ENCODE assay signal across 18 cellular contexts in genomic region chr11:34525887-34526657, GRCh38. TPM values are rescaled to one million over a fixed set of nuclear protein-coding genes. Genes with fewer than 3 reads are reported as not detected.
DNase-seq lines count a peak whose midpoint lies in the region; ATAC-seq and TF ChIP-seq lines count a peak whose summit lies in the region.
"Had no signal": no experiment of that assay in that cellular context is flagged by ENCODE, and none has a peak within 500 bp of the region (broad histone marks: within the 10 kb centered on the region; RNA-seq: fewer than 3 reads in every experiment).

No MANE protein-coding gene starts in this region.

- H3K27me3 Mint-ChIP-seq in T-helper 2 cell treated with Interferon-gamma antibody and Interleukin-4, amounts not matched to agents 5 μg/mL and 100 μg/mL, for 36 hours (ENCODE audit: low read depth) = peaks cover 4% of the 10 kb centered on the region
- peaks cover 20% of the 10 kb centered on the region for H3K27me3 Mint-ChIP-seq in memory B cell

- no peak overlapping the region for H3K4me3 ChIP-seq in IMR-90 (ENCODE audit: insufficient read depth, low read depth, low read length)
- H3K4me3 ChIP-seq: SK-N-MC had no signal

- no peak overlapping the region for H2BK120ac ChIP-seq in IMR-90 (ENCODE audit: low read depth, low read length)

- no peak overlapping the region for H3K14ac ChIP-seq in IMR-90 (replicated peaks; ENCODE audit: low read depth, low read length)

- H3K36me3 Mint-ChIP-seq in T-helper 2 cell treated with Interferon-gamma antibody and Interleukin-4, amounts not matched to agents 5 μg/mL and 100 μg/mL, for 36 hours (ENCODE audit: low read depth) = no peaks in the 10 kb centered on the region
- H3K36me3 Mint-ChIP-seq in memory B cell = peaks cover under 1% of the 10 kb centered on the region

- H4K20me1 ChIP-seq in IMR-90 (ENCODE audit: insufficient read depth, low read length) = no peaks in the 10 kb centered on the region

- H3K79me1 ChIP-seq in IMR-90 (ENCODE audit: low read depth in 1 of 2, low read length in 2 of 2) = no peaks in the 10 kb centered on the region

- BruUV-seq in IMR-90 (replicated peaks; lab: Mats Ljungman, UMichigan) = no TSS peak

- H3K9me1 ChIP-seq in IMR-90 (ENCODE audit: insufficient read depth, low read length) = no peaks in the 10 kb centered on the region

- H2BK20ac ChIP-seq in IMR-90 (ENCODE audit: low read depth, low read length) = no peak overlapping the region

- WGBS in IMR-90 (ENCODE audit: extremely low coverage in 2 of 2, insufficient read length in 1 of 2), 2 experiments = 90% methylated on average over 4 of the region's 9 CpGs; no CpG with 5 or more reads in 1 of the 2 experiments

- H3K9me3 Mint-ChIP-seq in T-helper 2 cell treated with Interferon-gamma antibody and Interleukin-4, amounts not matched to agents 5 μg/mL and 100 μg/mL, for 36 hours = no peaks in the 10 kb centered on the region
- H3K9me3 Mint-ChIP-seq in memory B cell = no peaks in the 10 kb centered on the region

- H3K27ac ChIP-seq in IMR-90 (ENCODE audit: insufficient read depth, low read length) = no peak overlapping the region
- H3K27ac ChIP-seq: SK-N-MC had no signal

- H3K23ac ChIP-seq in IMR-90 (ENCODE audit: low read depth, low read length) = no peak overlapping the region

- no peak overlapping the region for H2AK9ac ChIP-seq in IMR-90 (replicated peaks; ENCODE audit: low read depth, low read length, poor library complexity)

- no peak overlapping the region for H4K5ac ChIP-seq in IMR-90 (ENCODE audit: low read depth, low read length)

- no peaks in the 10 kb centered on the region for H3K36me3 ChIP-seq in IMR-90 (ENCODE audit: control insufficient read depth, insufficient read depth, low read length)

- H2AFZ ChIP-seq in IMR-90 (replicated peaks; ENCODE audit: low read length, poor library complexity) = no peak overlapping the region

- peaks cover 2% of the 10 kb centered on the region for H3K4me1 Mint-ChIP-seq in T-helper 2 cell treated with Interferon-gamma antibody and Interleukin-4, amounts not matched to agents 5 μg/mL and 100 μg/mL, for 36 hours (ENCODE audit: low read depth)
- H3K4me1 Mint-ChIP-seq in memory B cell = peaks cover 4% of the 10 kb centered on the region

- no peak for TF ChIP-seq POLR2A in IMR-90 (IDR thresholded peaks at IDR 0.05; ENCODE audit: low read depth, low read length)

- H4K8ac ChIP-seq in IMR-90 (ENCODE audit: low read depth in 2 of 2, low read length in 2 of 2) = no peak overlapping the region

- peak overlapping the region; percentile 22 for H3K4me3 Mint-ChIP-seq in T-helper 2 cell treated with Interferon-gamma antibody and Interleukin-4, amounts not matched to agents 5 μg/mL and 100 μg/mL, for 36 hours
- H3K4me3 Mint-ChIP-seq in memory B cell = peak overlapping the region; percentile 33

- in situ Hi-C loops in IMR-90 (cut with MboI; ENCODE audit: low sequenced_read_pairs) = no loop called here

- no peak overlapping the region for H3K27ac Mint-ChIP-seq in T-helper 2 cell treated with Interferon-gamma antibody and Interleukin-4, amounts not matched to agents 5 μg/mL and 100 μg/mL, for 36 hours
- no peak overlapping the region for H3K27ac Mint-ChIP-seq in memory B cell

- ATAC-seq in IMR-90 (ENCODE audit: low read depth) = no peak
- ATAC-seq in memory B cell (ENCODE audit: low read depth) = no peak
- ATAC-seq: Right ventricle myocardium inferior had no signal

- POLR2A ChIA-PET in IMR-90 (lab: Charles Lee; ENCODE audit: unreplicated experiment) = no interaction called here

- peak overlapping the region; percentile 72; the same call in 1 of the 2 replicates for H3K4me2 ChIP-seq in IMR-90 (ENCODE audit: low read depth, low read length)

- TF ChIP-seq RAD21 in IMR-90 (IDR thresholded peaks at IDR 0.05; ENCODE audit: low read length) = no peak

- CTCF ChIA-PET in IMR-90 (lab: Yijun Ruan, JAX) = interaction anchor here (1.2 kb wide), 1 partner anchor 13 kb away, joined by 7 read pairs; no protein-coding TSS in a partner anchor

- H3K56ac ChIP-seq in IMR-90 (ENCODE audit: extremely low read depth, insufficient read depth, low read length) = no peak overlapping the region

- peaks cover 52% of the 10 kb centered on the region for H3K27me3 ChIP-seq in IMR-90 (ENCODE audit: control insufficient read depth, insufficient read depth, low read length)

- H4K91ac ChIP-seq in IMR-90 (ENCODE audit: insufficient read depth, low read depth, low read length) = no peak overlapping the region

- intact Hi-C loops in IMR-90 (cut with micrococcal nuclease) = no loop called here

- dilution Hi-C loops in IMR-90 (cut with HindIII; ENCODE audit: low sequenced_read_pairs, unreplicated experiment) = no loop called here

- no peak overlapping the region for H2BK5ac ChIP-seq in IMR-90 (ENCODE audit: low read depth, low read length, poor library complexity, severe bottlenecking)

- H2AK5ac ChIP-seq in IMR-90 (ENCODE audit: low read depth, low read length) = no peak overlapping the region

- no peak for TF ChIP-seq CTCF in IMR-90 (conservative IDR thresholded peaks at IDR 0.05; ENCODE audit: low read depth, low read length)

- no peaks in the 10 kb centered on the region for H3K9me3 ChIP-seq in IMR-90 (ENCODE audit: control insufficient read depth, insufficient read depth, low read length)

- no peak overlapping the region for H3K9ac ChIP-seq in IMR-90 (ENCODE audit: low read depth, low read length)

- H3K18ac ChIP-seq in IMR-90 (ENCODE audit: low read depth, low read length) = no peak overlapping the region

- H3K4ac ChIP-seq in IMR-90 (ENCODE audit: low read depth, low read length) = no peak overlapping the region

- no peak overlapping the region for H2BK15ac ChIP-seq in IMR-90 (ENCODE audit: low read depth, low read length)

- no peak for DNase-seq in T-helper 2 cell treated with Interferon-gamma antibody and Interleukin-4, amounts not matched to agents 5 μg/mL and 100 μg/mL, for 36 hours (ENCODE audit: low spot score)
- no peak for DNase-seq in T-helper 2 cell
- no peak for DNase-seq in IMR-90
- DNase-seq in RPMI7951 (ENCODE audit: low read depth) = peak; percentile 13
- no peak for DNase-seq in memory B cell (ENCODE audit: low spot score in 2 of 2)
- no peak for DNase-seq in activated CD4-positive, alpha-beta T cell treated with anti-CD3 and anti-CD28 coated beads for 1 hour
- DNase-seq in NCI-H345 treated with DMSO at 0.1 percent for 48 hours (lab: John Stamatoyannopoulos, UW; ENCODE audit: unreplicated experiment) = no peak
- no peak for DNase-seq in activated gamma-delta T cell (lab: John Stamatoyannopoulos, UW)
- DNase-seq: 8988T; GOT3; NCI-H1048; NCI-H146; NCI-H2081 treated with DMSO at 0.1 percent for 48 hours; NCI-H226; NCI-H526 treated with DMSO at 0.1 percent for 48 hours; NK-92 treated with Interleukin-12 subunit alpha and Interleukin-12 subunit beta, amount 100 ng/mL, for 24 hours had no signal

- H3K4me1 ChIP-seq in IMR-90 (ENCODE audit: control insufficient read depth, insufficient read depth, low read length) = no peaks in the 10 kb centered on the region

TF ChIP-seq in IMR-90, 13 proteins besides CTCF, POLR2A, EP300 and RAD21:
- TF ChIP-seq FOS (IDR thresholded peaks at IDR 0.05; ENCODE audit: low read depth, low read length) (no peak), CHD1 (IDR thresholded peaks at IDR 0.05; ENCODE audit: low read depth, low read length) (no peak), NFE2L2 (IDR thresholded peaks at IDR 0.05; ENCODE audit: low read depth, low read length) (no peak), MAFK (IDR thresholded peaks at IDR 0.05; ENCODE audit: low read depth, low read length) (peak; percentile 79)

RNA-seq across cellular contexts. Expression of gene ELF5, which starts 12.5 kb away (rescaled TPM):
- not detected in 2 replicates for total RNA-seq in IMR-90 (2012; rRNA removed)
- not detected in 2 replicates for polyA plus RNA-seq in IMR-90 (2012; rRNA removed)
- not detected in 2 replicates for polyA plus RNA-seq in IMR-90 (2012; cell fraction: cytosol; rRNA removed)
- not detected in 2 replicates for polyA plus RNA-seq in IMR-90 (2012; cell fraction: nucleus; rRNA removed; ENCODE audit: low replicate concordance)
- 3.2 and 4.2 TPM in 2 replicates for total RNA-seq in RPMI7951 (2014; rRNA removed; shearing (Covaris generic))
- total RNA-seq: Right ventricle myocardium inferior had no signal
